22 cellular contexts compared by ENCODE assay signal in the genomic region with DNA sequence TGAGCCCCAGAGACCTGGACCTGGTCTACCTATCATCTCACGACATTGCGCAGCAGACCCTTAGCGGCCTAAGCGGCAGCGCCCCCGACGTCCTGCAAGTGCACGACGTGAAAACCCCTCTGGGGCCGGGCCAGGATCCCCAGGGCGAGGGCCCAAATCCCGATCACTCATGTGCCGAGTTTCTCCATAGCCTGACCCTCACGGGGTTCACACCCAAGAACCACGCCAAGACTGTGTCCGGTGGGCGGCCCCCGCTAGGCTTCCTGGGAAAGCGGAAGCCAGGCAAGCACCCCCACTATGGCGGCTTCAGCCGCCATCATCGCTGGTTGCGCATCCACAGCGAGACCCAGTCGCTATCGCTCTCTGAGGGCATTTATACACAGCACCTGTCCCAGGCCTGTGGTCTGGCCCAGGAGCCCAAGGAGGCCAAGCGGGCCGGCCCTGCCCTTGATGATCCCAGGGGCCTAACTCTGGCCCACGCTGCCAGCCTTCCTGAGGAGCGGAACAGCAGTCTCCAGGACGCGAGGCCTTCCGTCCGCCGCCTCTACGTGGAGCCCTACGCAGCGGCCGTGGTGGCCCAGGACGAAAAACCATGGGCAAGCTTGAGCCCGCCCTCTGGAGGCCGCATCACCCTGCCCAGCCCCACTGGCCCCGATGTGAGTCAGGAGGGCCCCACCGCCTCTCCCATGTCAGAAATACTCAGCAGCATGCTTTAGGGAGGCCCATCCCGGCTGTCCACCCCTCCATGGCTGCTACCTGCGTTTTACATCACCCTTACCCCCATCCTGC.
DNase-seq lines count a peak whose midpoint lies in the region; ATAC-seq and TF ChIP-seq lines count a peak whose summit lies in the region.
"Had no signal": no experiment of that assay in that cellular context is flagged by ENCODE, and none has a peak within 500 bp of the region (broad histone marks: within the 10 kb centered on the region; RNA-seq: fewer than 3 reads in every experiment).

No MANE protein-coding gene starts in this region.

- H3K27ac ChIP-seq in lower lobe of right lung (no peak overlapping the region), testis (no peak overlapping the region)
- H3K27ac ChIP-seq: A549, SK-N-MC had no signal

- no peak for TF ChIP-seq POLR2A in testis (IDR thresholded peaks at IDR 0.05)

- no peaks in the 10 kb centered on the region for H3K4me1 Mint-ChIP-seq in chondrocyte (ENCODE audit: low read depth)
- H3K4me1 Mint-ChIP-seq: CD4-positive, CD25-positive, alpha-beta regulatory T cell; IgD-negative memory B cell had no signal

- no peaks in the 10 kb centered on the region for H3K36me3 ChIP-seq in H7 (replicated peaks; ENCODE audit: control insufficient read depth, insufficient read depth, low read length)
- no peaks in the 10 kb centered on the region for H3K36me3 ChIP-seq in lower lobe of right lung
- H3K36me3 ChIP-seq in testis (ENCODE audit: low read depth, missing control alignments): no peaks in the 10 kb centered on the region
- H3K36me3 ChIP-seq: BE2C had no signal

- H3K9me3 Mint-ChIP-seq in chondrocyte (ENCODE audit: low read depth): no peaks in the 10 kb centered on the region
- H3K9me3 Mint-ChIP-seq: CD4-positive, CD25-positive, alpha-beta regulatory T cell; IgD-negative memory B cell had no signal

- H3K27ac Mint-ChIP-seq in chondrocyte (ENCODE audit: unreplicated experiment): no peak overlapping the region
- H3K27ac Mint-ChIP-seq: CD4-positive, CD25-positive, alpha-beta regulatory T cell; IgD-negative memory B cell had no signal

- H3K27me3 Mint-ChIP-seq in chondrocyte (ENCODE audit: low read depth): peaks cover 12% of the 10 kb centered on the region
- H3K27me3 Mint-ChIP-seq: CD4-positive, CD25-positive, alpha-beta regulatory T cell; IgD-negative memory B cell had no signal

- 75 to 83% methylated on average over 21 to 46 of the region's 46 CpGs for WGBS in testis, 2 donors

- H3K4me3 Mint-ChIP-seq in chondrocyte (ENCODE audit: unreplicated experiment): no peak overlapping the region
- H3K4me3 Mint-ChIP-seq: CD4-positive, CD25-positive, alpha-beta regulatory T cell; IgD-negative memory B cell had no signal

- H3K27me3 ChIP-seq in H7 (ENCODE audit: control insufficient read depth, insufficient read depth, low read length): no peaks in the 10 kb centered on the region
- H3K27me3 ChIP-seq in lower lobe of right lung (ENCODE audit: low read depth): no peaks in the 10 kb centered on the region
- no peaks in the 10 kb centered on the region for H3K27me3 ChIP-seq in testis

- intact Hi-C loops in lower lobe of right lung (cut with DNase I): no loop called here
- intact Hi-C loops in testis (cut with DNase I; ENCODE audit: low total_unique reads): no loop called here

- ATAC-seq in lower lobe of right lung: peak in 1 of 2 donors; percentile 39
- no peak for ATAC-seq in HG02623 (IDR thresholded peaks at IDR 0.05; ENCODE audit: unreplicated experiment)
- ATAC-seq: A549 had no signal

- DNase-seq in H7 (peak; percentile 22), chondrocyte (ENCODE audit: low spot score) (peak; percentile 83), lower lobe of right lung (peak; percentile 42), testis (peak; percentile 56), CD1c-positive myeloid dendritic cell (ENCODE audit: extremely low spot score) (no peak), NCI-H524 treated with DMSO at 0.1 percent for 48 hours (lab: John Stamatoyannopoulos, UW) (no peak)
- DNase-seq: BE2C; CD4-positive, CD25-positive, alpha-beta regulatory T cell; EL; GF-D8; HCEC 1CT; Karpas-422; MV-4-11; NCI-H1105 treated with DMSO at 0.1 percent for 48 hours; NCI-H2029 treated with DMSO at 0.1 percent for 48 hours; NCI-H526; SHP77; SW 1271 had no signal

- H3K36me3 Mint-ChIP-seq in chondrocyte (ENCODE audit: low read depth): no peaks in the 10 kb centered on the region
- H3K36me3 Mint-ChIP-seq: CD4-positive, CD25-positive, alpha-beta regulatory T cell; IgD-negative memory B cell had no signal

- H3K4me1 ChIP-seq in lower lobe of right lung (no peaks in the 10 kb centered on the region), testis (no peaks in the 10 kb centered on the region)
- H3K4me1 ChIP-seq: A549, BE2C had no signal

- H3K9me3 ChIP-seq in lower lobe of right lung (no peaks in the 10 kb centered on the region), testis (no peaks in the 10 kb centered on the region)
- H3K9me3 ChIP-seq: A549, BE2C had no signal

- TF ChIP-seq CTCF in chondrocyte (IDR thresholded peaks at IDR 0.05) (no peak), lower lobe of right lung (IDR thresholded peaks at IDR 0.05) (no peak), testis (IDR thresholded peaks at IDR 0.05) (no peak)

- H3K4me3 ChIP-seq in H7 (ENCODE audit: insufficient read depth, low read depth, low read length) (no peak overlapping the region), lower lobe of right lung (no peak overlapping the region), testis (peak overlapping the region; percentile 36 to 60)
- H3K4me3 ChIP-seq: A549, SK-N-MC had no signal

Comparison
In these comparisons a context has a peak if more than half of its experiments do, and no peak if none do; other contexts are left out.
1. DNase-seq: peak in H7 (single experiment), chondrocyte (single experiment), lower lobe of right lung (single experiment) and testis (single experiment); none in CD1c-positive myeloid dendritic cell (single experiment) and NCI-H524 treated with DMSO at 0.1 percent for 48 hours (single experiment).
2. H3K4me3 ChIP-seq: peak in testis (2 of 2); none in H7 (single experiment) and lower lobe of right lung (single experiment).